Comparison of ENCODE assay signal across 1 cellular context in genomic region chr17:81394831-81395599, GRCh38.
TF ChIP-seq lines count a peak whose summit lies in the region.

TSS of gene BAHCC1 (plus strand) at chr17:81395457. CDS start at chr17:81399740, 4,283 bp downstream.

TF ChIP-seq in HepG2, 621 proteins besides CTCF, POLR2A, EP300 and RAD21 (continued from another document and continues in another):
- TF ChIP-seq PTBP1 (IDR thresholded peaks at IDR 0.05; ENCODE audit: low read depth, low read length, poor library complexity, severe bottlenecking), result no peak
- no peak for TF ChIP-seq IKZF1 (IDR thresholded peaks at IDR 0.05)
- no peak for TF ChIP-seq FOXM1 (CRISPR knock-in tag; IDR thresholded peaks at IDR 0.05)
- TF ChIP-seq NR2F2 (IDR thresholded peaks at IDR 0.05; ENCODE audit: borderline replicate concordance, low read depth), result no peak
- no peak for TF ChIP-seq XBP1 (CRISPR knock-in tag; IDR thresholded peaks at IDR 0.05)
- peak; percentile 88 for TF ChIP-seq NRL (CRISPR knock-in tag; IDR thresholded peaks at IDR 0.05; ENCODE audit: borderline replicate concordance)
- TF ChIP-seq RNF219 (CRISPR knock-in tag; IDR thresholded peaks at IDR 0.05), result no peak
- no peak for TF ChIP-seq SP1 (IDR thresholded peaks at IDR 0.05)
- TF ChIP-seq SP1 (CRISPR knock-in tag; IDR thresholded peaks at IDR 0.05), result peak; percentile 67; the same call in 1 of the 2 replicates
- no peak for TF ChIP-seq PCBP2 (optimal IDR thresholded peaks at IDR 0.05; ENCODE audit: low read depth, low read length, poor library complexity, severe bottlenecking)
- TF ChIP-seq U2AF1 (optimal IDR thresholded peaks at IDR 0.05; ENCODE audit: low read depth, low read length), result no peak
- 0 out of 2 replicates have a peak, but pooled peaks have one; percentile 55 for TF ChIP-seq ZNF44 (CRISPR knock-in tag; IDR thresholded peaks at IDR 0.05)
- TF ChIP-seq RBM39 (IDR thresholded peaks at IDR 0.05; ENCODE audit: low read depth, low read length, poor library complexity, severe bottlenecking), result no peak
- peak; percentile 39; the same call in 1 of the 2 replicates for TF ChIP-seq NFKBIZ (CRISPR knock-in tag; IDR thresholded peaks at IDR 0.05)
- no peak for TF ChIP-seq ZNF646 (CRISPR knock-in tag; IDR thresholded peaks at IDR 0.05)
- TF ChIP-seq HMGA1 (CRISPR knock-in tag; conservative IDR thresholded peaks at IDR 0.05), result no peak
- TF ChIP-seq ZNF337 (CRISPR knock-in tag; IDR thresholded peaks at IDR 0.05; ENCODE audit: borderline replicate concordance, low read depth), result 0 out of 2 replicates have a peak, but pooled peaks have one; percentile 75
- 0 out of 2 replicates have a peak, but pooled peaks have one; percentile 20 for TF ChIP-seq PBX3 (CRISPR knock-in tag; IDR thresholded peaks at IDR 0.05; ENCODE audit: borderline replicate concordance)
- no peak for TF ChIP-seq ZBTB21 (CRISPR knock-in tag; IDR thresholded peaks at IDR 0.05)
- TF ChIP-seq ZNF552 (CRISPR knock-in tag; IDR thresholded peaks at IDR 0.05; ENCODE audit: borderline replicate concordance), result peak; percentile 87; the same call in 1 of the 2 replicates
- TF ChIP-seq ZMYM3 (CRISPR knock-in tag; IDR thresholded peaks at IDR 0.05), result no peak
- TF ChIP-seq EEA1 (CRISPR knock-in tag; IDR thresholded peaks at IDR 0.05; ENCODE audit: borderline replicate concordance), result no peak
- TF ChIP-seq ZNF615 (CRISPR knock-in tag; IDR thresholded peaks at IDR 0.05; ENCODE audit: borderline replicate concordance), result no peak
- no peak for TF ChIP-seq ZNF121 (CRISPR knock-in tag; IDR thresholded peaks at IDR 0.05)
- no peak for TF ChIP-seq HNF4G (IDR thresholded peaks at IDR 0.05; ENCODE audit: borderline replicate concordance, low read depth, low read length)
- no peak for TF ChIP-seq HNF4G (CRISPR knock-in tag; IDR thresholded peaks at IDR 0.05; ENCODE audit: borderline replicate concordance, low read depth)
- TF ChIP-seq ZNF451 (CRISPR knock-in tag; IDR thresholded peaks at IDR 0.05), result no peak
- no peak for TF ChIP-seq MAFG (CRISPR knock-in tag; IDR thresholded peaks at IDR 0.05)
- TF ChIP-seq MLX (CRISPR knock-in tag; IDR thresholded peaks at IDR 0.05), result peak; percentile 61
- TF ChIP-seq GATAD1 (CRISPR knock-in tag; IDR thresholded peaks at IDR 0.05), result peak; percentile 67
- peak; percentile 99 for TF ChIP-seq TFDP2 (CRISPR knock-in tag; IDR thresholded peaks at IDR 0.05)
- peak; percentile 62; the same call in 1 of the 2 replicates for TF ChIP-seq ZHX2 (IDR thresholded peaks at IDR 0.05; ENCODE audit: low read depth)
- TF ChIP-seq ZHX2 (CRISPR knock-in tag; IDR thresholded peaks at IDR 0.05; ENCODE audit: borderline replicate concordance), result no peak
- no peak; the same call in 1 of the 2 replicates for TF ChIP-seq BRD4 (CRISPR knock-in tag; IDR thresholded peaks at IDR 0.05)
- TF ChIP-seq ZNF225 (CRISPR knock-in tag; IDR thresholded peaks at IDR 0.05), result peak; percentile 65; the same call in 1 of the 2 replicates
- TF ChIP-seq ZNF33B (CRISPR knock-in tag; IDR thresholded peaks at IDR 0.05), result peak; percentile 71; the same call in 1 of the 2 replicates
- peak; percentile 42 for TF ChIP-seq CREB1 (IDR thresholded peaks at IDR 0.05)
- TF ChIP-seq CREB1 (CRISPR knock-in tag; IDR thresholded peaks at IDR 0.05), result no peak
- peak; percentile 71; the same call in 1 of the 2 replicates for TF ChIP-seq ZBTB38 (CRISPR knock-in tag; IDR thresholded peaks at IDR 0.05)
- TF ChIP-seq FIP1L1 (IDR thresholded peaks at IDR 0.05; ENCODE audit: borderline replicate concordance, insufficient read depth, low read depth, low read length), result peak; percentile 98
- peak; percentile 63 for TF ChIP-seq ZNF800 (CRISPR knock-in tag; IDR thresholded peaks at IDR 0.05)
- no peak for TF ChIP-seq ZNF572 (CRISPR knock-in tag; IDR thresholded peaks at IDR 0.05)
- TF ChIP-seq MLLT10 (CRISPR knock-in tag; IDR thresholded peaks at IDR 0.05), result no peak
- no peak for TF ChIP-seq LBX2 (CRISPR knock-in tag; IDR thresholded peaks at IDR 0.05; ENCODE audit: borderline replicate concordance)
